Comparison of ENCODE assay signal across 32 cellular contexts in the genomic region with DNA sequence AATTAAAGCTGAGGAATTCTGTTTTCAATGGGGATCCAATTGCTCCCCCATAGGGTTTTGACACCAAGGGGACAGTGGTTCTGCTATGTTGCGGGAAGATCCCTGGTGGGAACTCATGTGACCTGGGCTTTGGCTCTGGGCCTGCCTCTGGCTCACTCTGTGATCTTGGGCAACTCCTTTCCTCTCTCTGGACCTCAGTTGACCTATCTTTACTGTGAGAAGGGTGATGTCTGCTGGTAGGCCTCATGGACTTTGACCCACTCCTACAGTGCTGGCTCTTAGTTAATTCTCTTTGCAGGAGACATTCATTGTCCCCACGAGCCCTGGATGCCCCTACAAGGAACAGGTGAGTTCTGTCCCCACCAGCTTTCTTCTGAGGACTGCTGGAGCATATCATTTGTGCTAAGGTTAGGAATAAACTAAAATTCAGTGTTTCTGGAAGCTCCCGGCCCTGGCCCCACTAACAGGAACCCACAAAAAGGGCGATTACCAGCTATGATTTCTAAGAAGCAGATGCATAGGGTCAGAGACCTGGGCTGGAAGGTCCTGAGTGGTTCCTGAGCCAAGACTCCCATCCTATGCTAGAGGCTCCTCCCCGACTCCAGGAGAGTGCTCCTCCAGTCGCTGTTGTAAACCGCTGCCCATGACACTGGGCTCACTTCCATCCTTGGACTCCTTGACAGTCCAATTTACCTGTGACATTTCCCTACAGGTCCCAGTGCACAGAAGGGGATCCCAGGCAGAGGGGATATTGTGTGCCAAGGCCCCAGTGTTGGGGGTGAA.
DNase-seq lines count a peak whose midpoint lies in the region; ATAC-seq, FAIRE-seq and TF ChIP-seq lines count a peak whose summit lies in the region.
"Had no signal": no experiment of that assay in that cellular context is flagged by ENCODE, and none has a peak within 500 bp of the region (broad histone marks: within the 10 kb centered on the region; RNA-seq: fewer than 3 reads in every experiment).

No MANE protein-coding gene starts in this region.

- intact Hi-C loops in HepG2 (cut with micrococcal nuclease; ENCODE audit: unreplicated experiment) (no loop called here), sciatic nerve (cut with DNase I) (no loop called here)

- BruUV-seq in HepG2 (replicated peaks; lab: Mats Ljungman, UMichigan): no TSS peak

- no peak overlapping the region for H3K4me2 ChIP-seq in HepG2 (ENCODE audit: low read depth, low read length)
- H3K4me2 ChIP-seq: GM23338 had no signal

- H3K4me1 Mint-ChIP-seq in activated naive CD8-positive, alpha-beta T cell treated with anti-CD3 and anti-CD28 coated beads, Interleukin-2, amount 50 U/mL, for 24 hours: no peaks in the 10 kb centered on the region

- FAIRE-seq in HepG2 (lab: Jason Lieb, UNC): no peak
- FAIRE-seq: GM12878, K562 had no signal

- H3K36me3 ChIP-seq in adipocyte (ENCODE audit: control insufficient read depth, insufficient read depth, low read length, severe bottlenecking) (no peaks in the 10 kb centered on the region), HepG2 (replicated peaks in 1 of 2; ENCODE audit: control insufficient read depth in 1 of 2, insufficient read depth in 2 of 2, low read length in 2 of 2) (no peaks in the 10 kb centered on the region)
- H3K36me3 ChIP-seq: MG63 had no signal

- H2AFZ ChIP-seq in HepG2 (ENCODE audit: low read length): no peak overlapping the region
- H2AFZ ChIP-seq: GM23338 had no signal

- H3K4me3 Mint-ChIP-seq in activated naive CD8-positive, alpha-beta T cell treated with anti-CD3 and anti-CD28 coated beads, Interleukin-2, amount 50 U/mL, for 24 hours: no peak overlapping the region
- H3K4me3 Mint-ChIP-seq: B cell; CD8-positive, alpha-beta T cell; GM23338 had no signal

- no peaks in the 10 kb centered on the region for H3K79me2 ChIP-seq in HepG2 (ENCODE audit: insufficient read depth, low read length)

- TF ChIP-seq RAD21 in HepG2 (CRISPR knock-in tag; IDR thresholded peaks at IDR 0.05): no peak

- no peak for TF ChIP-seq CTCF in HepG2 (CRISPR knock-in tag; IDR thresholded peaks at IDR 0.05)

- in situ Hi-C loops in HepG2 (cut with HindIII; ENCODE audit: extremely low pct_ligation_motif_present, low pct_unique_long_range_greater_than_20kb): no loop called here

- no peak overlapping the region for H3K27ac Mint-ChIP-seq in activated naive CD8-positive, alpha-beta T cell treated with anti-CD3 and anti-CD28 coated beads, Interleukin-2, amount 50 U/mL, for 24 hours
- H3K27ac Mint-ChIP-seq: B cell; CD8-positive, alpha-beta T cell; GM23338 had no signal

- H3K4me3 ChIP-seq in adipocyte (ENCODE audit: low read length) (peak overlapping the region; percentile 31), HepG2 (replicated peaks in 1 of 3; ENCODE audit: insufficient read depth in 1 of 3, low read depth in 2 of 3, low read length in 3 of 3) (no peak overlapping the region)
- H3K4me3 ChIP-seq: GM12878, GM23338, K562, MG63, SK-N-MC had no signal

- H3K9me3 ChIP-seq in adipocyte (ENCODE audit: control insufficient read depth, low read length) (peaks cover 20% of the 10 kb centered on the region), HepG2 (ENCODE audit: low read length) (no peaks in the 10 kb centered on the region)
- H3K9me3 ChIP-seq: Caco-2, MG63 had no signal

- H3K9me3 Mint-ChIP-seq in activated naive CD8-positive, alpha-beta T cell treated with anti-CD3 and anti-CD28 coated beads, Interleukin-2, amount 50 U/mL, for 24 hours: no peaks in the 10 kb centered on the region
- H3K9me3 Mint-ChIP-seq: CD8-positive, alpha-beta T cell; GM23338 had no signal

- no peak overlapping the region for H3K27ac ChIP-seq in HepG2 (ENCODE audit: extremely low read length, insufficient read depth, low read length)
- H3K27ac ChIP-seq: 22Rv1, C4-2B, HL-60, RWPE1, SK-N-MC had no signal

- DNase-seq in activated effector memory CD4-positive, alpha-beta T cell treated with anti-CD3 and anti-CD28 coated beads, Interleukin-2, amount 50 U/mL, for 16 hours: peak; percentile 8
- no peak for DNase-seq in activated effector memory CD4-positive, alpha-beta T cell treated with Interleukin-2 at 50 U/mL for 16 hours
- DNase-seq in adipocyte (ENCODE audit: low read depth) (no peak), HepG2 (ENCODE audit: low spot score) (no peak), sciatic nerve (ENCODE audit: low spot score) (peak; percentile 41), T1000 (lab: John Stamatoyannopoulos, UW) (no peak)
- DNase-seq in activated naive CD8-positive, alpha-beta T cell treated with anti-CD3 and anti-CD28 coated beads, Interleukin-2, amount 50 U/mL, for 24 hours: no peak
- DNase-seq: Caco-2; CD8-positive, alpha-beta T cell; DMS 273 treated with DMSO at 0.1 percent for 48 hours; DMS79; EL; GDM1; HCEC 1CT; Kasumi-1; MG63; NCI-H1105 treated with DMSO at 0.1 percent for 48 hours; NCI-H2029; NCI-H446 treated with DMSO at 0.1 percent for 48 hours; NCI-H526 treated with DMSO at 0.1 percent for 48 hours; SIG-M5 had no signal

- POLR2A ChIA-PET in HepG2 (lab: Yijun Ruan, JAX): no interaction called here

- ATAC-seq in HepG2: no peak
- ATAC-seq in sciatic nerve: no peak
- ATAC-seq in HG03280 (IDR thresholded peaks at IDR 0.05; ENCODE audit: unreplicated experiment): no peak
- no peak for ATAC-seq in activated naive CD8-positive, alpha-beta T cell treated with anti-CD3 and anti-CD28 coated beads, Interleukin-2, amount 50 U/mL, for 24 hours
- ATAC-seq: CD8-positive, alpha-beta T cell; GM12878; GM23338; K562; Panc1 had no signal

- WGBS in HepG2 (ENCODE audit: low lambda C conversion rate): 41% methylated on average over 7 of the region's 7 CpGs

- H3K27me3 ChIP-seq in adipocyte (replicated peaks; ENCODE audit: control insufficient read depth, insufficient read depth, low read length) (peaks cover 32% of the 10 kb centered on the region), HepG2 (ENCODE audit: control insufficient read depth in 1 of 2, insufficient read depth in 2 of 2, low read length in 2 of 2) (peaks cover 3 to 16% of the 10 kb centered on the region in 2 experiments; a peak in 2 of 5 replicates)

- H3K9ac ChIP-seq in adipocyte (ENCODE audit: low read length) (peak overlapping the region; percentile 55), HepG2 (ENCODE audit: insufficient read depth, low read depth, low read length) (no peak overlapping the region)

- TF ChIP-seq EP300 in HepG2 (IDR thresholded peaks at IDR 0.05; ENCODE audit: low read depth in 2 of 2, low read length in 2 of 2) (no peak), HepG2 (CRISPR knock-in tag; IDR thresholded peaks at IDR 0.05; ENCODE audit: borderline replicate concordance) (no peak)

- no peaks in the 10 kb centered on the region for H3K36me3 Mint-ChIP-seq in activated naive CD8-positive, alpha-beta T cell treated with anti-CD3 and anti-CD28 coated beads, Interleukin-2, amount 50 U/mL, for 24 hours (ENCODE audit: low read depth)
- H3K36me3 Mint-ChIP-seq: CD8-positive, alpha-beta T cell had no signal

- peaks cover 36% of the 10 kb centered on the region for H3K27me3 Mint-ChIP-seq in activated naive CD8-positive, alpha-beta T cell treated with anti-CD3 and anti-CD28 coated beads, Interleukin-2, amount 50 U/mL, for 24 hours

- H3K4me1 ChIP-seq in adipocyte (ENCODE audit: control insufficient read depth, insufficient read depth, low read length) (peaks cover 48% of the 10 kb centered on the region), HepG2 (ENCODE audit: insufficient read depth, low read length) (0 out of 2 replicates have a peak, but pooled peaks cover 5% of the 10 kb centered on the region)
- H3K4me1 ChIP-seq: Caco-2 had no signal

- CTCF ChIA-PET in HepG2 (lab: Yijun Ruan, JAX; ENCODE audit: low intra/inter-chr PET ratio, low total read pairs): no interaction called here

- H4K20me1 ChIP-seq in HepG2 (ENCODE audit: insufficient read depth, low read length): no peaks in the 10 kb centered on the region

- TF ChIP-seq POLR2A in HepG2 (IDR thresholded peaks at IDR 0.05; ENCODE audit: insufficient read depth in 1 of 2, low read depth in 2 of 2, low read length in 2 of 2): no peak

TF ChIP-seq in HepG2, 621 proteins besides CTCF, POLR2A, EP300 and RAD21:
- peak; percentile 80 for TF ChIP-seq ZNF263 (CRISPR knock-in tag; IDR thresholded peaks at IDR 0.05)
- no peak for TF ChIP-seq PCBP2 (optimal IDR thresholded peaks at IDR 0.05; ENCODE audit: low read depth, low read length, poor library complexity, severe bottlenecking)
- TF ChIP-seq HNF4A (CRISPR knock-in tag; IDR thresholded peaks at IDR 0.05): peak; percentile 29; the same call in 1 of the 2 replicates

Comparison
In these comparisons a context has a peak if more than half of its experiments do, and no peak if none do; other contexts are left out.
1. DNase-seq: peak in activated effector memory CD4-positive, alpha-beta T cell treated with anti-CD3 and anti-CD28 coated beads, Interleukin-2, amount 50 U/mL, for 16 hours (single experiment) and sciatic nerve (single experiment); none in activated effector memory CD4-positive, alpha-beta T cell treated with Interleukin-2 at 50 U/mL for 16 hours (single experiment), adipocyte (single experiment), HepG2 (single experiment), T1000 (single experiment) and activated naive CD8-positive, alpha-beta T cell treated with anti-CD3 and anti-CD28 coated beads, Interleukin-2, amount 50 U/mL, for 24 hours (single experiment).